In the genomic region with DNA sequence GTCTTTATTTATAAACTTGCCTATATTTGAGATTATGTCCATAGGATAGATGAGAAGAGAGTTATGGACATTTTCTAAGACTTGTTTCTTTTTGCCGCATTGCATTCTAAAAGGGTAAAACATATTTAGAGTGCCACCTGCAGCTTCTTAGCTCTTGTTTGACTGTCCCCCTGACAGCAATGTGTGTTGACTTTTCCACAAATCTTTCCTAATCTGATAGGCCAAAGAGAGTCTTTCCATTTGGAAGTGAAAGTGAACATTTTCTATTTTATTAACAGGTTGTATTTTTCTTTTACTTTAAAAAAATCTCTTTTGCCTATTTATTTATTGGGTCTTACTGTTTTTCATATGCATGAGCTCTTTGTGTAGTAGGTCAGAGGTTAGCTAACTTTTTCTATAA, we compare ENCODE assay signal across 16 cellular contexts. TPM values are rescaled to one million over a fixed set of nuclear protein-coding genes. Genes with fewer than 3 reads are reported as not detected.
DNase-seq lines count a peak whose midpoint lies in the region; ATAC-seq, FAIRE-seq and TF ChIP-seq lines count a peak whose summit lies in the region.
"Had no signal": no experiment of that assay in that cellular context is flagged by ENCODE, and none has a peak within 500 bp of the region (broad histone marks: within the 10 kb centered on the region; RNA-seq: fewer than 3 reads in every experiment).

No MANE protein-coding gene starts in this region.

- FAIRE-seq in HepG2 (lab: Jason Lieb, UNC) = no peak
- FAIRE-seq: GM19239, H1 had no signal

- peaks cover 7% of the 10 kb centered on the region; the same call in 1 of the 2 replicates for H4K20me1 ChIP-seq in HepG2 (ENCODE audit: insufficient read depth, low read length)

- 92% methylated on average over 1 of the region's 1 CpG for WGBS in HepG2 (ENCODE audit: low lambda C conversion rate)
- 92 to 95% (median 93%) methylated on average over 1 of the region's 1 CpG for WGBS in ovary, 3 donors

- DNase-seq in HepG2 (ENCODE audit: low spot score) (no peak), osteocyte (ENCODE audit: extremely low spot score, unreplicated experiment) (no peak), tibial artery (no peak), ovary (no peak), breast epithelium (ENCODE audit: low spot score in 2 of 2) (no peak)
- DNase-seq: 8988T; Calu3; CD8-positive, alpha-beta T cell; DMS79 treated with DMSO at 0.1 percent for 48 hours; GF-D8; H9 had no signal

- H3K27ac ChIP-seq in angular gyrus (ENCODE audit: low read depth, low read length) (peak overlapping the region; percentile 17), HepG2 (ENCODE audit: extremely low read length, insufficient read depth, low read length) (no peak overlapping the region), tibial artery (peak overlapping the region; percentile 65 to 72), ovary (no peak overlapping the region), breast epithelium (no peak overlapping the region)
- H3K27ac ChIP-seq: BLaER1 had no signal

- no peak for TF ChIP-seq EP300 in HepG2 (IDR thresholded peaks at IDR 0.05; ENCODE audit: low read depth in 2 of 2, low read length in 2 of 2)
- no peak for TF ChIP-seq EP300 in HepG2 (CRISPR knock-in tag; IDR thresholded peaks at IDR 0.05; ENCODE audit: borderline replicate concordance)
- no peak for TF ChIP-seq EP300 in ovary (IDR thresholded peaks at IDR 0.05)

- no peak overlapping the region for H3K4me2 ChIP-seq in HepG2 (ENCODE audit: low read depth, low read length)
- H3K4me2 ChIP-seq: BLaER1 had no signal

- TF ChIP-seq POLR2A in HepG2 (IDR thresholded peaks at IDR 0.05; ENCODE audit: insufficient read depth in 1 of 2, low read depth in 2 of 2, low read length in 2 of 2) = no peak
- TF ChIP-seq POLR2A in ovary (IDR thresholded peaks at IDR 0.05) = no peak
- TF ChIP-seq POLR2A in breast epithelium (IDR thresholded peaks at IDR 0.05) = no peak

- BruUV-seq in HepG2 (replicated peaks; lab: Mats Ljungman, UMichigan) = no TSS peak

- ATAC-seq in HepG2 (peak; percentile 41; the same call in 1 of the 3 replicates), GM19035 (IDR thresholded peaks at IDR 0.05; ENCODE audit: unreplicated experiment) (no peak)
- ATAC-seq: CD8-positive, alpha-beta T cell had no signal

- H3K27me3 ChIP-seq in HepG2 (ENCODE audit: control insufficient read depth in 1 of 2, insufficient read depth in 2 of 2, low read length in 2 of 2) (no peaks in the 10 kb centered on the region), tibial artery (no peaks in the 10 kb centered on the region), ovary (no peaks in the 10 kb centered on the region), breast epithelium (no peaks in the 10 kb centered on the region)
- H3K27me3 ChIP-seq: BLaER1 had no signal

- intact Hi-C loops in HepG2 (cut with micrococcal nuclease; ENCODE audit: unreplicated experiment) (no loop called here), tibial artery (cut with DNase I; ENCODE audit: low total_unique reads) (no loop called here), ovary (cut with DNase I) (no loop called here), breast epithelium (cut with DNase I; ENCODE audit: low total_unique reads) (no loop called here)

- peaks cover 25% of the 10 kb centered on the region for H3K4me1 ChIP-seq in HepG2 (ENCODE audit: insufficient read depth, low read length)
- H3K4me1 ChIP-seq in tibial artery = peaks cover 0 to 40% (median 24%) of the 10 kb centered on the region in 4 donors
- peaks cover 5% of the 10 kb centered on the region for H3K4me1 ChIP-seq in ovary (ENCODE audit: insufficient read depth)
- no peaks in the 10 kb centered on the region for H3K4me1 ChIP-seq in breast epithelium

- in situ Hi-C loops in HepG2 (cut with HindIII; ENCODE audit: extremely low pct_ligation_motif_present, low pct_unique_long_range_greater_than_20kb) = no loop called here

- POLR2A ChIA-PET in HepG2 (lab: Yijun Ruan, JAX) = no interaction called here

- no peak overlapping the region for H3K4me3 Mint-ChIP-seq in osteocyte (ENCODE audit: unreplicated experiment)
- H3K4me3 Mint-ChIP-seq: CD8-positive, alpha-beta T cell; H9 had no signal

- TF ChIP-seq CTCF in HepG2 (CRISPR knock-in tag; IDR thresholded peaks at IDR 0.05) (peak; percentile 42), osteocyte (IDR thresholded peaks at IDR 0.05) (no peak), tibial artery (IDR thresholded peaks at IDR 0.05) (no peak), ovary (IDR thresholded peaks at IDR 0.05) (no peak), breast epithelium (IDR thresholded peaks at IDR 0.05) (no peak)

- H3K9ac ChIP-seq in HepG2 (ENCODE audit: insufficient read depth, low read depth, low read length) = no peak overlapping the region
- H3K9ac ChIP-seq: BLaER1 had no signal

- H3K27me3 Mint-ChIP-seq in osteocyte (ENCODE audit: unreplicated experiment) = no peaks in the 10 kb centered on the region

- peaks cover 4% of the 10 kb centered on the region for H3K9me3 Mint-ChIP-seq in osteocyte (ENCODE audit: unreplicated experiment)
- H3K9me3 Mint-ChIP-seq: CD8-positive, alpha-beta T cell; H9 had no signal

- peak overlapping the region; percentile 1 for H3K27ac Mint-ChIP-seq in osteocyte (ENCODE audit: unreplicated experiment)
- H3K27ac Mint-ChIP-seq: CD8-positive, alpha-beta T cell had no signal

- peaks cover 5% of the 10 kb centered on the region for H3K36me3 Mint-ChIP-seq in osteocyte (ENCODE audit: unreplicated experiment)
- H3K36me3 Mint-ChIP-seq: CD8-positive, alpha-beta T cell had no signal

- H3K79me2 ChIP-seq in HepG2 (ENCODE audit: insufficient read depth, low read length) = peaks cover 94% of the 10 kb centered on the region

- CTCF ChIA-PET in HepG2 (lab: Yijun Ruan, JAX; ENCODE audit: low intra/inter-chr PET ratio, low total read pairs) = no interaction called here

- no peak for TF ChIP-seq RAD21 in HepG2 (CRISPR knock-in tag; IDR thresholded peaks at IDR 0.05)

- no peak overlapping the region for H3K4me3 ChIP-seq in HepG2 (replicated peaks in 1 of 3; ENCODE audit: insufficient read depth in 1 of 3, low read depth in 2 of 3, low read length in 3 of 3)
- no peak overlapping the region for H3K4me3 ChIP-seq in tibial artery
- H3K4me3 ChIP-seq in ovary = no peak overlapping the region
- no peak overlapping the region for H3K4me3 ChIP-seq in breast epithelium
- H3K4me3 ChIP-seq: BLaER1 had no signal

- no peak overlapping the region for H2AFZ ChIP-seq in HepG2 (ENCODE audit: low read length)

- no peaks in the 10 kb centered on the region for H3K9me3 ChIP-seq in HepG2 (ENCODE audit: low read length)
- H3K9me3 ChIP-seq in tibial artery = no peaks in the 10 kb centered on the region
- H3K9me3 ChIP-seq in ovary = no peaks in the 10 kb centered on the region
- no peaks in the 10 kb centered on the region for H3K9me3 ChIP-seq in breast epithelium

- H3K4me1 Mint-ChIP-seq in osteocyte (ENCODE audit: unreplicated experiment) = peaks cover 51% of the 10 kb centered on the region

- H3K36me3 ChIP-seq in HepG2 (replicated peaks in 1 of 2; ENCODE audit: control insufficient read depth in 1 of 2, insufficient read depth in 2 of 2, low read length in 2 of 2) (peaks cover 0 to 10% of the 10 kb centered on the region in 2 experiments; a peak in 3 of 5 replicates), tibial artery (no peaks in the 10 kb centered on the region), ovary (no peaks in the 10 kb centered on the region), breast epithelium (no peaks in the 10 kb centered on the region)

TF ChIP-seq in HepG2, 621 proteins besides CTCF, POLR2A, EP300 and RAD21 (continues in another document):
- TF ChIP-seq ZFY (CRISPR knock-in tag; IDR thresholded peaks at IDR 0.05) = no peak
- TF ChIP-seq, protein P1, sequence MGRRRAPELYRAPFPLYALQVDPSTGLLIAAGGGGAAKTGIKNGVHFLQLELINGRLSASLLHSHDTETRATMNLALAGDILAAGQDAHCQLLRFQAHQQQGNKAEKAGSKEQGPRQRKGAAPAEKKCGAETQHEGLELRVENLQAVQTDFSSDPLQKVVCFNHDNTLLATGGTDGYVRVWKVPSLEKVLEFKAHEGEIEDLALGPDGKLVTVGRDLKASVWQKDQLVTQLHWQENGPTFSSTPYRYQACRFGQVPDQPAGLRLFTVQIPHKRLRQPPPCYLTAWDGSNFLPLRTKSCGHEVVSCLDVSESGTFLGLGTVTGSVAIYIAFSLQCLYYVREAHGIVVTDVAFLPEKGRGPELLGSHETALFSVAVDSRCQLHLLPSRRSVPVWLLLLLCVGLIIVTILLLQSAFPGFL (CRISPR knock-in tag; IDR thresholded peaks at IDR 0.05) = no peak
- no peak for TF ChIP-seq LCORL (IDR thresholded peaks at IDR 0.05)
- TF ChIP-seq LCORL (CRISPR knock-in tag; IDR thresholded peaks at IDR 0.05) = 0 out of 2 replicates have a peak, but pooled peaks have one; percentile 20
- TF ChIP-seq ATF1 (CRISPR knock-in tag; IDR thresholded peaks at IDR 0.05) = no peak
- TF ChIP-seq KAT8 (CRISPR knock-in tag; IDR thresholded peaks at IDR 0.05) = no peak
- peak; percentile 45 for TF ChIP-seq STAG1 (CRISPR knock-in tag; IDR thresholded peaks at IDR 0.05)

RNA-seq across cellular contexts. Expression of gene FMNL2, which starts 58.4 kb away (rescaled TPM):
- total RNA-seq in HepG2 (2016; rRNA removed; fragmentation: Illumina TruSeq; extraction: Trizol) (63.2 and 66.5 TPM in 2 replicates), osteocyte (44.0 and 45.3 TPM in 2 replicates), ovary (10 to 100 TPM; 30.3 to 89.1 (median 53.6) TPM), breast epithelium (10 to 100 TPM; 36.1 to 78.1 (median 40.0) TPM)
- 6.8 and 8.5 TPM in 2 replicates for total RNA-seq in HepG2 (2016; cell fraction: cytosol; rRNA removed; fragmentation: Illumina TruSeq; extraction: Trizol; ENCODE audit: low read depth)
- 60.0 and 65.7 TPM in 2 replicates for total RNA-seq in HepG2 (2016; cell fraction: insoluble cytoplasmic fraction; rRNA removed; fragmentation: Illumina TruSeq; extraction: Trizol)
- total RNA-seq in HepG2 (2016; cell fraction: membrane; rRNA removed; fragmentation: Illumina TruSeq; extraction: Trizol) = 25.0 and 25.7 TPM in 2 replicates
- total RNA-seq in HepG2 (2016; cell fraction: nucleus; rRNA removed; fragmentation: Illumina TruSeq; extraction: Trizol) = 76.2 and 83.3 TPM in 2 replicates
- polyA plus RNA-seq in HepG2 (2011; rRNA removed) (62.5 and 67.7 TPM in 2 replicates), ovary (10 to 100 TPM; 37.9 to 42.0 TPM)
- 20.3 and 32.4 TPM in 2 replicates for polyA plus RNA-seq in HepG2 (2011; cell fraction: cytosol; rRNA removed)
- 78.2 and 99.5 TPM in 2 replicates for polyA plus RNA-seq in HepG2 (2011; cell fraction: nucleus; rRNA removed)
- polyA plus RNA-seq in HepG2 (2012) = 73.3 and 86.5 TPM in 2 replicates
- polyA plus RNA-seq in HepG2 (2016; cell fraction: cytosol; fragmentation: Illumina TruSeq; extraction: Trizol; ENCODE audit: low read depth) = 1.7 and 2.1 TPM in 2 replicates
- 66.8 and 70.0 TPM in 2 replicates for polyA plus RNA-seq in HepG2 (2016; cell fraction: insoluble cytoplasmic fraction; fragmentation: Illumina TruSeq; extraction: Trizol; ENCODE audit: low read depth)
- 9.7 and 11.9 TPM in 2 replicates for polyA plus RNA-seq in HepG2 (2016; cell fraction: membrane; fragmentation: Illumina TruSeq; extraction: Trizol; ENCODE audit: low read depth)
- 139 and 144 TPM in 2 replicates for polyA plus RNA-seq in HepG2 (2016; cell fraction: nucleus; fragmentation: Illumina TruSeq; extraction: Trizol; ENCODE audit: insufficient read depth, low read depth)
- polyA minus RNA-seq in HepG2 (2011; rRNA and poly(A)+ RNA removed; ENCODE audit: low replicate concordance) = 4.2 and 30.7 TPM in 2 replicates
- polyA minus RNA-seq in HepG2 (2011; cell fraction: cytosol; rRNA and poly(A)+ RNA removed) = 43.7 and 45.2 TPM in 2 replicates
- polyA minus RNA-seq in HepG2 (2011; cell fraction: nucleus; rRNA and poly(A)+ RNA removed) = 160 and 184 TPM in 2 replicates

Comparison
In these comparisons a context has a peak if more than half of its experiments do, and no peak if none do; other contexts are left out.
1. H3K27ac ChIP-seq: peak in angular gyrus (single experiment) and tibial artery (2 of 2); none in HepG2 (single experiment), ovary (0 of 2) and breast epithelium (0 of 2).